Comparison of ENCODE assay signal across 8 cellular contexts in the genomic region with DNA sequence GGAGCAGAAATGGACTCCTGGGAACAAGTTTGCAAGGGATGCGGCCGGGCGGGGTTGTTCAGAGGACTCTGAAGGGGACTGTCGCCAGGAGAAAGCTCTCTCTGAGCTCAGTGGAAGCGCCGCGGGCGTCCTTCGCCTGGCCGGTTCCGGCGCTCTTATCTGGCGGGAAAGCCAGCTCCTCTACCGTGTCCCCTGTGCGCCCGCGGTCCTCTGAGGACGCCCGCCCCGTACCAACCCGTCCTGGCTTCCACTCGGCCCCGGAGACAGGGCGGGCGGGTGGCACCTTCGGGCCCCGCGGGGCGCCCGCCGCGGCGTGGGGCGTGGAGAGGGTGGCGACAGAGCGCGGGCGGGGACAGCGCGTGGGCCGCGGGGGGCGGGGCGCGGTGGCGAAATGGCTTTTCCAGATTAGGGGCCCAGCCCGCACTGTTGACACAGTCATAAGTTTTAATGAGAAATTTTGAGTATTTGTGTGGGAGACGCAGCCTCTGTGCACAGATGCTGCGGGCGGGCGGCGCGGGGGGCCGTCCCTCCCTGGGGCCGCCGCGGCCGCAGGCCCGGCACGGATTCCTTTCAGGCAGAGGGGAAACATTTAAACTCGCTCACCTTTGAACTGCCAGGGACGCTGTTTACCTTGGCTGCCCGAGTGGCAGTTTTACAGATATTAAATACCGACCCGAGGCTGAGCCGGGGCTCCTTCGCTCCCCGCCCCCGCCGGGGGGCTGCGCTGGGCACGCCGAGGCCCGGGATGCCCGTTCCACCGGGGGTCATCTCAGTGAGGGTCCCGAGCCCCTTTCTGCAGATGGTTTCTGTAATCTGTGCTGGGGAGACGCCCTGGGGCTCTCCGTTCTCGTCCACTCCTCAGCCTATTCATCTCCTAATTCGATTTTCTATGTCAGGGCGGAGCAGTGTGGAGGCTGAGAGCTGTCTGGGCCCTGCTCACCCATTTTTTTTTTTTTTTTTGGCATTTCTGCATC.
A peak's percentile ranks its signal among the peaks of the same experiment; 100 is the strongest.
DNase-seq lines count a peak whose midpoint lies in the region; ATAC-seq, FAIRE-seq and TF ChIP-seq lines count a peak whose summit lies in the region.

No MANE protein-coding gene starts in this region.

- ATAC-seq in right cardiac atrium (peak; percentile 74 to 79), GM19397 (IDR thresholded peaks at IDR 0.05; ENCODE audit: unreplicated experiment) (no peak), GM21717 (IDR thresholded peaks at IDR 0.05; ENCODE audit: unreplicated experiment) (no peak)

- peak overlapping the region; percentile 38 for H3K27ac ChIP-seq in C4-2B
- H3K27ac ChIP-seq in right cardiac atrium (ENCODE audit: low read length): no peak overlapping the region

- FAIRE-seq in H54 (lab: Jason Lieb, UNC): no peak

- H3K9me3 Mint-ChIP-seq in activated T-cell treated with anti-CD3 and anti-CD28 coated beads, Interleukin-2, amount 50 U/mL, for 24 hours: no peaks in the 10 kb centered on the region

- H3K36me3 ChIP-seq in skeletal muscle satellite cell (ENCODE audit: insufficient read depth, low read length): no peaks in the 10 kb centered on the region

- no peaks in the 10 kb centered on the region for H3K36me3 Mint-ChIP-seq in activated T-cell treated with anti-CD3 and anti-CD28 coated beads, Interleukin-2, amount 50 U/mL, for 24 hours (ENCODE audit: low read depth)

- no peak overlapping the region for H3K9ac ChIP-seq in skeletal muscle satellite cell (ENCODE audit: low read depth, low read length)

- no peaks in the 10 kb centered on the region for H3K27me3 ChIP-seq in right cardiac atrium (ENCODE audit: control insufficient read depth, insufficient read depth)
- peaks cover 51% of the 10 kb centered on the region for H3K27me3 ChIP-seq in skeletal muscle satellite cell (ENCODE audit: control insufficient read depth, insufficient read depth, low read length)

- peaks cover 82% of the 10 kb centered on the region for H3K27me3 Mint-ChIP-seq in activated T-cell treated with anti-CD3 and anti-CD28 coated beads, Interleukin-2, amount 50 U/mL, for 24 hours

- H3K27ac Mint-ChIP-seq in activated T-cell treated with anti-CD3 and anti-CD28 coated beads, Interleukin-2, amount 50 U/mL, for 24 hours: no peak overlapping the region

- no peak for TF ChIP-seq POLR2A in H54 (IDR thresholded peaks at IDR 0.05; ENCODE audit: low read depth, low read length)

- no peaks in the 10 kb centered on the region for H3K9me3 ChIP-seq in right cardiac atrium (ENCODE audit: control insufficient read depth, low read length)
- no peaks in the 10 kb centered on the region for H3K9me3 ChIP-seq in skeletal muscle satellite cell (replicated peaks; ENCODE audit: low read length)

- H3K4me1 ChIP-seq in right cardiac atrium (ENCODE audit: control insufficient read depth, insufficient read depth, low read length) (no peaks in the 10 kb centered on the region), skeletal muscle satellite cell (ENCODE audit: control insufficient read depth, insufficient read depth, low read length) (no peaks in the 10 kb centered on the region)

- peak overlapping the region; percentile 63 for H3K4me3 ChIP-seq in right cardiac atrium (ENCODE audit: low read length)
- H3K4me3 ChIP-seq in skeletal muscle satellite cell (ENCODE audit: low read length): peak overlapping the region; percentile 52

- peak overlapping the region; percentile 66 for H3K4me2 ChIP-seq in skeletal muscle satellite cell (ENCODE audit: low read length)

- intact Hi-C loops in right cardiac atrium (cut with DNase I): no loop called here

- DNase-seq in HT-29 (ENCODE audit: low spot score) (peak; percentile 63), right cardiac atrium (peak; percentile 22 to 65 (median 65)), H54 (ENCODE audit: insufficient read length, low spot score) (no peak)
- peak; percentile 60 for DNase-seq in activated T-cell treated with anti-CD3 and anti-CD28 coated beads, Interleukin-2, amount 50 U/mL, for 24 hours

- 2% methylated on average over 82 of the region's 82 CpGs for WGBS in right cardiac atrium

- H3K4me1 Mint-ChIP-seq in activated T-cell treated with anti-CD3 and anti-CD28 coated beads, Interleukin-2, amount 50 U/mL, for 24 hours (ENCODE audit: low read depth): peaks cover 10% of the 10 kb centered on the region

- TF ChIP-seq CTCF in C4-2B (conservative IDR thresholded peaks at IDR 0.05): no peak

- peak overlapping the region; percentile 59 for H3K4me3 Mint-ChIP-seq in activated T-cell treated with anti-CD3 and anti-CD28 coated beads, Interleukin-2, amount 50 U/mL, for 24 hours

Comparison
In these comparisons a context has a peak if more than half of its experiments do, and no peak if none do; other contexts are left out.
1. ATAC-seq: peak in right cardiac atrium (2 of 2); none in GM19397 (single experiment) and GM21717 (single experiment).